ENCODE assay signal across 2 cellular contexts in genomic region chr21:38980416-38981319, GRCh38.
TF ChIP-seq lines count a peak whose summit lies in the region.

No MANE protein-coding gene starts in this region.

TF ChIP-seq in IMR-90, 13 proteins besides CTCF, POLR2A, EP300 and RAD21 (continued from another document):
- TF ChIP-seq RFX5 (IDR thresholded peaks at IDR 0.05; ENCODE audit: low read depth, low read length) (no peak), USF2 (IDR thresholded peaks at IDR 0.05; ENCODE audit: low read depth, low read length) (no peak), BHLHE40 (IDR thresholded peaks at IDR 0.05; ENCODE audit: low read depth, low read length) (no peak), FOS (IDR thresholded peaks at IDR 0.05; ENCODE audit: low read depth, low read length) (no peak), MAZ (IDR thresholded peaks at IDR 0.05; ENCODE audit: borderline replicate concordance, low read depth, low read length) (no peak), SMC3 (IDR thresholded peaks at IDR 0.05; ENCODE audit: low read depth, low read length) (no peak), MXI1 (IDR thresholded peaks at IDR 0.05; ENCODE audit: borderline replicate concordance, low read depth, low read length) (no peak), CEBPB (IDR thresholded peaks at IDR 0.05; ENCODE audit: low read depth, low read length) (no peak)
- TF ChIP-seq, protein P1, sequence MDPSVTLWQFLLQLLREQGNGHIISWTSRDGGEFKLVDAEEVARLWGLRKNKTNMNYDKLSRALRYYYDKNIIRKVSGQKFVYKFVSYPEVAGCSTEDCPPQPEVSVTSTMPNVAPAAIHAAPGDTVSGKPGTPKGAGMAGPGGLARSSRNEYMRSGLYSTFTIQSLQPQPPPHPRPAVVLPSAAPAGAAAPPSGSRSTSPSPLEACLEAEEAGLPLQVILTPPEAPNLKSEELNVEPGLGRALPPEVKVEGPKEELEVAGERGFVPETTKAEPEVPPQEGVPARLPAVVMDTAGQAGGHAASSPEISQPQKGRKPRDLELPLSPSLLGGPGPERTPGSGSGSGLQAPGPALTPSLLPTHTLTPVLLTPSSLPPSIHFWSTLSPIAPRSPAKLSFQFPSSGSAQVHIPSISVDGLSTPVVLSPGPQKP (IDR thresholded peaks at IDR 0.05; ENCODE audit: borderline replicate concordance, low read depth, low read length): no peak

TF ChIP-seq in WTC11, 78 proteins besides CTCF, POLR2A, EP300 and RAD21 (continued from another document):
- TF ChIP-seq NFE2L1 (CRISPR knock-in tag; IDR thresholded peaks at IDR 0.05): no peak
